In the genomic region with DNA sequence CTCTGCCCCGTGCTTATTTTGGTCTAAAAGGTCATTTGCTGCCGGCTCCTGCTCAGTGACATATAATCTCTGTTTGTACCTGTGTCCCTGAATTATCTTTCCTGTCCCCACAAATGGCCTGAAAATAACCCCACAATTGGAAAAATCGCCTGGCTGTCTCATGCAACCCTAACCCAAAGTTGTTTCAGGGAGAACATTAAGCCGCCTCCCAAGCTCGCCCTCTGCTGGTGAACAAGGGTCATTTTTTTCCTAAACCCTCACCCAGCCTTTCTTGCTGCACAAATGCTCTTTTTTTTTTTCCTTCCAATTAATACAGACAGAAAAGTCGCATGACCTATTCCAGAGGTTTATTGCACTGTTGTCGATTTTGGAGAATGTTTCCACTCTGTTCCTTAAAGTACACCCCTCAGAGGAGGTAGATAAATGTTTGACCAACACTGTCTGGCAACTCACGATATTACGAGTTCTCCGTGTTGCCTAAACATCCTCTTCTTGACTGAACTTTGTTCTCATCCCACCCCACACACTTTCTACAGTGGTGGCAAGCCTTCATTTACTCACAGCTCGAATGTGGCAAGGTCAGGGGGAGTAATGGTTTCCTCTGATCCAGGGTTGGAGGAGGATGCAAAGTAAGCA, we compare ENCODE assay signal across 7 cellular contexts.
DNase-seq lines count a peak whose midpoint lies in the region; FAIRE-seq and TF ChIP-seq lines count a peak whose summit lies in the region.

No MANE protein-coding gene starts in this region.

- peaks cover 7% of the 10 kb centered on the region for H3K4me1 Mint-ChIP-seq in activated naive CD4-positive, alpha-beta T cell treated with anti-CD3 and anti-CD28 coated beads, Interleukin-2, amount 50 U/mL, for 24 hours
- no peaks in the 10 kb centered on the region for H3K4me1 Mint-ChIP-seq in glutamatergic neuron (ENCODE audit: low read depth, unreplicated experiment)
- H3K4me1 Mint-ChIP-seq in progenitor cell of endocrine pancreas (ENCODE audit: low read depth) = peaks cover 1% of the 10 kb centered on the region

- DNase-seq in GM12892 (ENCODE audit: insufficient read length) (peak; percentile 41), SKM-1 (lab: John Stamatoyannopoulos, UW; ENCODE audit: unreplicated experiment) (peak; percentile 63), glutamatergic neuron (peak; percentile 60), progenitor cell of endocrine pancreas (ENCODE audit: low spot score, unreplicated experiment) (peak; percentile 50), urothelium cell line (ENCODE audit: low spot score) (peak; percentile 48)
- peak; percentile 37 for DNase-seq in Jurkat, Clone E6-1 (ENCODE audit: low read depth, low spot score)

- peak overlapping the region; percentile 59 for H3K27ac Mint-ChIP-seq in activated naive CD4-positive, alpha-beta T cell treated with anti-CD3 and anti-CD28 coated beads, Interleukin-2, amount 50 U/mL, for 24 hours
- H3K27ac Mint-ChIP-seq in glutamatergic neuron (ENCODE audit: unreplicated experiment) = no peak overlapping the region
- no peak overlapping the region for H3K27ac Mint-ChIP-seq in progenitor cell of endocrine pancreas

- H3K27me3 Mint-ChIP-seq in activated naive CD4-positive, alpha-beta T cell treated with anti-CD3 and anti-CD28 coated beads, Interleukin-2, amount 50 U/mL, for 24 hours = no peaks in the 10 kb centered on the region
- H3K27me3 Mint-ChIP-seq in glutamatergic neuron (ENCODE audit: unreplicated experiment) (no peaks in the 10 kb centered on the region), progenitor cell of endocrine pancreas (no peaks in the 10 kb centered on the region)

- no peak for TF ChIP-seq POLR2A in GM12892 (IDR thresholded peaks at IDR 0.05; ENCODE audit: low read depth, low read length)

- H3K36me3 Mint-ChIP-seq in activated naive CD4-positive, alpha-beta T cell treated with anti-CD3 and anti-CD28 coated beads, Interleukin-2, amount 50 U/mL, for 24 hours = peaks cover 8% of the 10 kb centered on the region
- H3K36me3 Mint-ChIP-seq in glutamatergic neuron (ENCODE audit: unreplicated experiment) (no peaks in the 10 kb centered on the region), progenitor cell of endocrine pancreas (ENCODE audit: insufficient read depth) (no peaks in the 10 kb centered on the region)

- no peak overlapping the region for H3K4me3 ChIP-seq in Jurkat, Clone E6-1 (ENCODE audit: low read length)

- FAIRE-seq in GM12892 (lab: Jason Lieb, UNC) (peak; percentile 87), urothelium cell line (lab: Jason Lieb, UNC) (no peak)

- TF ChIP-seq CTCF in glutamatergic neuron (IDR thresholded peaks at IDR 0.05; ENCODE audit: partially characterized antibody, unreplicated experiment) (peak; percentile 94), progenitor cell of endocrine pancreas (IDR thresholded peaks at IDR 0.05; ENCODE audit: unreplicated experiment) (peak; percentile 84)

- H3K9me3 Mint-ChIP-seq in activated naive CD4-positive, alpha-beta T cell treated with anti-CD3 and anti-CD28 coated beads, Interleukin-2, amount 50 U/mL, for 24 hours = no peaks in the 10 kb centered on the region
- H3K9me3 Mint-ChIP-seq in glutamatergic neuron (ENCODE audit: unreplicated experiment) (peaks cover 1% of the 10 kb centered on the region), progenitor cell of endocrine pancreas (ENCODE audit: low read depth) (no peaks in the 10 kb centered on the region)

- peak overlapping the region; percentile 23 for H3K4me3 Mint-ChIP-seq in activated naive CD4-positive, alpha-beta T cell treated with anti-CD3 and anti-CD28 coated beads, Interleukin-2, amount 50 U/mL, for 24 hours
- H3K4me3 Mint-ChIP-seq in glutamatergic neuron (ENCODE audit: unreplicated experiment) = no peak overlapping the region
- H3K4me3 Mint-ChIP-seq in progenitor cell of endocrine pancreas (ENCODE audit: low read depth) = no peak overlapping the region
